32 cellular contexts compared by ENCODE assay signal in the genomic region with DNA sequence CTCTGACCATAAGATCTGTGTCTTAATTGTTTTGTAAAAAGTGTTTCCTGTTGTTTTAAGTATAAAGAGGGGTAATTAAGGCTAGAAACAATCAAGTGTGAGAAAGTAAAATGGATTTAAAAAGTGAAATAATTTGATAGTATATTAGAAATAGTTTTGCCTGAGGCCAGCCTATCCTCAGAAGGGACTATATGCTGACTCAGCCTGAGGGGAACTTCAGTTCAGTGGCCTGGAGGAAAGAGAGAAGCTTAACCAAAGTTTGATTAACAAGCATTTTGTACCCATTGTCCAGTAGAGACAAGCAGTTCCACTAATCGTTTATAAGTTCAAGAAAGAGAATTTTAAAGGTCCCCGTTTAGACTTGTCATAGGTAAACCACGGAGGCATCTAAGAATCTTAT.
DNase-seq lines count a peak whose midpoint lies in the region; ATAC-seq, FAIRE-seq and TF ChIP-seq lines count a peak whose summit lies in the region.
"Had no signal": no experiment of that assay in that cellular context is flagged by ENCODE, and none has a peak within 500 bp of the region (broad histone marks: within the 10 kb centered on the region; RNA-seq: fewer than 3 reads in every experiment).

No MANE protein-coding gene starts in this region.

- CTCF ChIA-PET in HepG2 (lab: Yijun Ruan, JAX; ENCODE audit: low intra/inter-chr PET ratio, low total read pairs) (no interaction called here), A549 (lab: Yijun Ruan, JAX) (interaction anchor here (0.7 kb wide), 1 partner anchor 1777 kb away, joined by 3 read pairs; no protein-coding TSS in a partner anchor)

- POLR2A ChIA-PET in HepG2 (lab: Yijun Ruan, JAX), result no interaction called here
- POLR2A ChIA-PET in A549 (lab: Yijun Ruan, JAX), result no interaction called here

- in situ Hi-C loops in HepG2 (cut with HindIII; ENCODE audit: extremely low pct_ligation_motif_present, low pct_unique_long_range_greater_than_20kb), result no loop called here

- H3K4me3 ChIP-seq in HepG2 (replicated peaks in 1 of 3; ENCODE audit: insufficient read depth in 1 of 3, low read depth in 2 of 3, low read length in 3 of 3) (no peak overlapping the region), right lobe of liver (no peak overlapping the region), A549 (no peak overlapping the region)
- H3K4me3 ChIP-seq: BLaER1; BLaER1 treated with 17β-estradiol and CSF1 and Interleukin-3, amounts not matched to agents 10 nM and 100 nM had no signal

- TF ChIP-seq EP300 in HepG2 (IDR thresholded peaks at IDR 0.05; ENCODE audit: low read depth in 2 of 2, low read length in 2 of 2) (no peak), HepG2 (CRISPR knock-in tag; IDR thresholded peaks at IDR 0.05; ENCODE audit: borderline replicate concordance) (no peak), A549 (IDR thresholded peaks at IDR 0.05) (no peak)

- no peak overlapping the region for H3K27ac ChIP-seq in HepG2 (ENCODE audit: extremely low read length, insufficient read depth, low read length)
- H3K27ac ChIP-seq in right lobe of liver, result no peak overlapping the region
- no peak overlapping the region for H3K27ac ChIP-seq in A549
- H3K27ac ChIP-seq: 22Rv1; BLaER1; BLaER1 treated with 17β-estradiol and CSF1 and Interleukin-3, amounts not matched to agents 10 nM and 100 nM; C4-2B had no signal

- TF ChIP-seq RAD21 in HepG2 (CRISPR knock-in tag; IDR thresholded peaks at IDR 0.05) (no peak), A549 (conservative IDR thresholded peaks at IDR 0.05 in 1 of 2, IDR thresholded peaks at IDR 0.05 in 1 of 2) (no peak)

- WGBS in HepG2 (ENCODE audit: low lambda C conversion rate), result 14% methylated on average over 3 of the region's 3 CpGs
- 56% methylated on average over 3 of the region's 3 CpGs for WGBS in right lobe of liver (ENCODE audit: insufficient coverage, low coverage, low lambda C conversion rate, missing lambda C conversion rate)
- WGBS in A549 (ENCODE audit: missing lambda C conversion rate), result 0% methylated on average over 3 of the region's 3 CpGs

- FAIRE-seq in HepG2 (lab: Jason Lieb, UNC) (no peak), A549 (lab: Jason Lieb, UNC) (no peak)
- FAIRE-seq: A204.1, D721Med had no signal

- H3K4me2 ChIP-seq in HepG2 (ENCODE audit: low read depth, low read length) (no peak overlapping the region), A549 (no peak overlapping the region)
- H3K4me2 ChIP-seq: BLaER1; BLaER1 treated with 17β-estradiol and CSF1 and Interleukin-3, amounts not matched to agents 10 nM and 100 nM had no signal

- DNase-seq in HepG2 (ENCODE audit: low spot score), result no peak
- no peak for DNase-seq in right lobe of liver
- DNase-seq in A549 (ENCODE audit: low read depth in 1 of 2, low spot score in 1 of 2), result no peak
- DNase-seq in OCI-M1 (lab: John Stamatoyannopoulos, UW), result peak; percentile 33
- DNase-seq in cerebellar cortex (ENCODE audit: low spot score), result no peak
- DNase-seq: 8988T; ACHN; AML-193; BE2C; C1 segment of cervical spinal cord; Caco-2; Calu3; CD4-positive, alpha-beta memory T cell; CD4-positive, alpha-beta T cell; CD4-positive, CD25-positive, alpha-beta regulatory T cell; CD8-positive, alpha-beta memory T cell; CD8-positive, alpha-beta T cell; COR-L47; DMS 273 treated with DMSO at 0.1 percent for 48 hours; DMS153; DMS53; DMS79; DMS79 treated with DMSO at 0.1 percent for 48 hours; DND-41; EL had no signal

- H3K27me3 ChIP-seq in HepG2 (ENCODE audit: control insufficient read depth in 1 of 2, insufficient read depth in 2 of 2, low read length in 2 of 2), result no peaks in the 10 kb centered on the region
- H3K27me3 ChIP-seq in right lobe of liver, result no peaks in the 10 kb centered on the region
- H3K27me3 ChIP-seq: BE2C; BLaER1; BLaER1 treated with 17β-estradiol and CSF1 and Interleukin-3, amounts not matched to agents 10 nM and 100 nM had no signal

- TF ChIP-seq CTCF in HepG2 (CRISPR knock-in tag; IDR thresholded peaks at IDR 0.05) (no peak), right lobe of liver (IDR thresholded peaks at IDR 0.05) (no peak), A549 (IDR thresholded peaks at IDR 0.05) (no peak)

- H4K20me1 ChIP-seq in HepG2 (ENCODE audit: insufficient read depth, low read length), result no peaks in the 10 kb centered on the region
- H4K20me1 ChIP-seq: BLaER1; BLaER1 treated with 17β-estradiol and CSF1 and Interleukin-3, amounts not matched to agents 10 nM and 100 nM had no signal

- ATAC-seq in HepG2 (no peak), right lobe of liver (no peak), A549 (no peak), GM19455 (IDR thresholded peaks at IDR 0.05; ENCODE audit: unreplicated experiment) (no peak)
- ATAC-seq: CD8-positive, alpha-beta T cell had no signal

- BruUV-seq in HepG2 (replicated peaks; lab: Mats Ljungman, UMichigan), result no TSS peak

- TF ChIP-seq POLR2A in HepG2 (IDR thresholded peaks at IDR 0.05; ENCODE audit: insufficient read depth in 1 of 2, low read depth in 2 of 2, low read length in 2 of 2) (no peak), right lobe of liver (IDR thresholded peaks at IDR 0.05) (no peak), A549 (IDR thresholded peaks at IDR 0.05; ENCODE audit: low read length) (no peak)

- no peak overlapping the region for H3K9ac ChIP-seq in HepG2 (ENCODE audit: insufficient read depth, low read depth, low read length)
- H3K9ac ChIP-seq: BLaER1; BLaER1 treated with 17β-estradiol and CSF1 and Interleukin-3, amounts not matched to agents 10 nM and 100 nM had no signal

- no peak overlapping the region for H2AFZ ChIP-seq in HepG2 (ENCODE audit: low read length)

- peaks cover 12% of the 10 kb centered on the region for H3K9me3 ChIP-seq in HepG2 (ENCODE audit: low read length)
- H3K9me3 ChIP-seq in right lobe of liver, result no peaks in the 10 kb centered on the region
- H3K9me3 ChIP-seq in A549, result no peaks in the 10 kb centered on the region
- H3K9me3 ChIP-seq: BE2C; BLaER1; BLaER1 treated with 17β-estradiol and CSF1 and Interleukin-3, amounts not matched to agents 10 nM and 100 nM; Caco-2 had no signal

- intact Hi-C loops in HepG2 (cut with micrococcal nuclease; ENCODE audit: unreplicated experiment), result no loop called here
- intact Hi-C loops in right lobe of liver (cut with DNase I), result no loop called here

- H3K36me3 ChIP-seq in HepG2 (replicated peaks in 1 of 2; ENCODE audit: control insufficient read depth in 1 of 2, insufficient read depth in 2 of 2, low read length in 2 of 2) (no peaks in the 10 kb centered on the region), right lobe of liver (no peaks in the 10 kb centered on the region)
- H3K36me3 ChIP-seq: BE2C; BLaER1; BLaER1 treated with 17β-estradiol and CSF1 and Interleukin-3, amounts not matched to agents 10 nM and 100 nM had no signal

- no peaks in the 10 kb centered on the region for H3K79me2 ChIP-seq in HepG2 (ENCODE audit: insufficient read depth, low read length)

- H3K4me1 ChIP-seq in HepG2 (ENCODE audit: insufficient read depth, low read length), result no peaks in the 10 kb centered on the region
- H3K4me1 ChIP-seq in right lobe of liver, result no peaks in the 10 kb centered on the region
- H3K4me1 ChIP-seq in A549, result no peaks in the 10 kb centered on the region
- H3K4me1 ChIP-seq: BE2C; BLaER1; BLaER1 treated with 17β-estradiol and CSF1 and Interleukin-3, amounts not matched to agents 10 nM and 100 nM; Caco-2 had no signal

TF ChIP-seq in HepG2, 621 proteins besides CTCF, POLR2A, EP300 and RAD21 (continues in another document):
- TF ChIP-seq, protein P1, sequence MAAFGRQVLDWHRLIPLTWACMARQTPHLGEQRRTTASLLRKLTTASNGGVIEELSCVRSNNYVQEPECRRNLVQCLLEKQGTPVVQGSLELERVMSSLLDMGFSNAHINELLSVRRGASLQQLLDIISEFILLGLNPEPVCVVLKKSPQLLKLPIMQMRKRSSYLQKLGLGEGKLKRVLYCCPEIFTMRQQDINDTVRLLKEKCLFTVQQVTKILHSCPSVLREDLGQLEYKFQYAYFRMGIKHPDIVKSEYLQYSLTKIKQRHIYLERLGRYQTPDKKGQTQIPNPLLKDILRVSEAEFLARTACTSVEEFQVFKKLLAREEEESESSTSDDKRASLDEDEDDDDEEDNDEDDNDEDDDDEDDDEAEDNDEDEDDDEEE (CRISPR knock-in tag; IDR thresholded peaks at IDR 0.05), result no peak
- TF ChIP-seq, protein P2, sequence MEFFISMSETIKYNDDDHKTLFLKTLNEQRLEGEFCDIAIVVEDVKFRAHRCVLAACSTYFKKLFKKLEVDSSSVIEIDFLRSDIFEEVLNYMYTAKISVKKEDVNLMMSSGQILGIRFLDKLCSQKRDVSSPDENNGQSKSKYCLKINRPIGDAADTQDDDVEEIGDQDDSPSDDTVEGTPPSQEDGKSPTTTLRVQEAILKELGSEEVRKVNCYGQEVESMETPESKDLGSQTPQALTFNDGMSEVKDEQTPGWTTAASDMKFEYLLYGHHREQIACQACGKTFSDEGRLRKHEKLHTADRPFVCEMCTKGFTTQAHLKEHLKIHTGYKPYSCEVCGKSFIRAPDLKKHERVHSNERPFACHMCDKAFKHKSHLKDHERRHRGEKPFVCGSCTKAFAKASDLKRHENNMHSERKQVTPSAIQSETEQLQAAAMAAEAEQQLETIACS (CRISPR knock-in tag; IDR thresholded peaks at IDR 0.05), result no peak
- TF ChIP-seq WIZ (CRISPR knock-in tag; IDR thresholded peaks at IDR 0.05), result no peak
- no peak for TF ChIP-seq AKAP8 (CRISPR knock-in tag; IDR thresholded peaks at IDR 0.05)
- no peak for TF ChIP-seq NFKBIZ (CRISPR knock-in tag; IDR thresholded peaks at IDR 0.05)

TF ChIP-seq in A549, 52 proteins besides CTCF, POLR2A, EP300 and RAD21 (continues in another document):
- TF ChIP-seq GATA3 (IDR thresholded peaks at IDR 0.05; ENCODE audit: borderline replicate concordance) (no peak), MAFK (IDR thresholded peaks at IDR 0.05; ENCODE audit: partially characterized antibody) (peak; percentile 10), ZC3H11A (IDR thresholded peaks at IDR 0.05) (no peak), RFX5 (IDR thresholded peaks at IDR 0.05) (no peak)
